In genomic region chr19:5719961-5720790, GRCh38 we compare ENCODE assay signal across 1 cellular context.
TF ChIP-seq lines count a peak whose summit lies in the region.

A gene with protein sequence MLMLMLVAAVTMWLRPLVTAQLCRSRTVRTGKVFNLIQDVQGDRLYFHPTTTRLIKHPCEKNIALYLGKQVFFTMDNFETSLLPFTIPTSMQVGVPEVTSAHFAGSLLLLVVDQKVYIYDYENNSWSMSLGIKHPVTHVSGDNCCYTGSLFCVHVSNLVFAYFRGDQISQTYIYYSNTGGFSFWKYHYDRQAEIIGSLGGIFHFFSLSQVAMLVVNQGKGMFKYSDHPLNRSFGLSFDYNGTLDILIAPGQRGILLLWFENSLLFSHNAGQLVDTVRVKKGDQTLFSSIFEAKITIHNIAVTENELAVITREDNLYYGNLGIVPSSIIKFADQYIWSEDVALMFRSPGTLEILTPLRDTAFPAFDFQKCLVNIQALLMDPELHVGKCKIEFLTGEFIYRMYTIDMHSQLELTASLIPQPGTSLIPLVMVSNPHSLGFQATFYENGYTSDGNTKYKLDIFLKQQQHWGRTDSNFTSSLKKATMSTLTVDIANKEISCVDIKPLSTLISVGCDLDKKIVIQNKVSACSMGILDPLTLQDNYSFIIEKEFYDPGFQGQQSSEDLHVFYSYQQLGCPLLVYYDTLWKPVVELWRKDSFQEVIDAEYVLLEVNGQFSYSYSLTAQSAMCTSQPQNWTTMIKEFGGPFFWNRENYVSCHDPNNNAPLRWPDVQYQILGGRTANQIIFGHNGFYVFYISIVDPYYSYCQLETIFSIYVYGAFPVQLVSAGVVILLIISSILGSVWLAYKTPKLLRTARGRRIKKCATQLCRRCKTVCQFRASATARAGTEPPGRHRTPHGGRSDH (plus strand): TSS chr19:5720637. CDS start chr19:5720738, 101 bp downstream.
A gene with protein sequence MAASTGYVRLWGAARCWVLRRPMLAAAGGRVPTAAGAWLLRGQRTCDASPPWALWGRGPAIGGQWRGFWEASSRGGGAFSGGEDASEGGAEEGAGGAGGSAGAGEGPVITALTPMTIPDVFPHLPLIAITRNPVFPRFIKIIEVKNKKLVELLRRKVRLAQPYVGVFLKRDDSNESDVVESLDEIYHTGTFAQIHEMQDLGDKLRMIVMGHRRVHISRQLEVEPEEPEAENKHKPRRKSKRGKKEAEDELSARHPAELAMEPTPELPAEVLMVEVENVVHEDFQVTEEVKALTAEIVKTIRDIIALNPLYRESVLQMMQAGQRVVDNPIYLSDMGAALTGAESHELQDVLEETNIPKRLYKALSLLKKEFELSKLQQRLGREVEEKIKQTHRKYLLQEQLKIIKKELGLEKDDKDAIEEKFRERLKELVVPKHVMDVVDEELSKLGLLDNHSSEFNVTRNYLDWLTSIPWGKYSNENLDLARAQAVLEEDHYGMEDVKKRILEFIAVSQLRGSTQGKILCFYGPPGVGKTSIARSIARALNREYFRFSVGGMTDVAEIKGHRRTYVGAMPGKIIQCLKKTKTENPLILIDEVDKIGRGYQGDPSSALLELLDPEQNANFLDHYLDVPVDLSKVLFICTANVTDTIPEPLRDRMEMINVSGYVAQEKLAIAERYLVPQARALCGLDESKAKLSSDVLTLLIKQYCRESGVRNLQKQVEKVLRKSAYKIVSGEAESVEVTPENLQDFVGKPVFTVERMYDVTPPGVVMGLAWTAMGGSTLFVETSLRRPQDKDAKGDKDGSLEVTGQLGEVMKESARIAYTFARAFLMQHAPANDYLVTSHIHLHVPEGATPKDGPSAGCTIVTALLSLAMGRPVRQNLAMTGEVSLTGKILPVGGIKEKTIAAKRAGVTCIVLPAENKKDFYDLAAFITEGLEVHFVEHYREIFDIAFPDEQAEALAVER (minus strand): TSS chr19:5720146. CDS start chr19:5720132, 14 bp downstream.

TF ChIP-seq in HEK293, 187 proteins besides CTCF, POLR2A, EP300 and RAD21 (continued from another document):
- peak; percentile 100 for TF ChIP-seq ZNF335 (tag by site-specific recombination; conservative IDR thresholded peaks at IDR 0.05)
- TF ChIP-seq ZNF561 (tag by site-specific recombination; IDR thresholded peaks at IDR 0.05; ENCODE audit: borderline replicate concordance), result peak; percentile 76; the same call in 1 of the 2 replicates
- peak; percentile 64 for TF ChIP-seq PATZ1 (tag by site-specific recombination; IDR thresholded peaks at IDR 0.05)
- TF ChIP-seq ZNF132 (tag by site-specific recombination; IDR thresholded peaks at IDR 0.05; ENCODE audit: borderline replicate concordance), result no peak
- TF ChIP-seq, protein P1, sequence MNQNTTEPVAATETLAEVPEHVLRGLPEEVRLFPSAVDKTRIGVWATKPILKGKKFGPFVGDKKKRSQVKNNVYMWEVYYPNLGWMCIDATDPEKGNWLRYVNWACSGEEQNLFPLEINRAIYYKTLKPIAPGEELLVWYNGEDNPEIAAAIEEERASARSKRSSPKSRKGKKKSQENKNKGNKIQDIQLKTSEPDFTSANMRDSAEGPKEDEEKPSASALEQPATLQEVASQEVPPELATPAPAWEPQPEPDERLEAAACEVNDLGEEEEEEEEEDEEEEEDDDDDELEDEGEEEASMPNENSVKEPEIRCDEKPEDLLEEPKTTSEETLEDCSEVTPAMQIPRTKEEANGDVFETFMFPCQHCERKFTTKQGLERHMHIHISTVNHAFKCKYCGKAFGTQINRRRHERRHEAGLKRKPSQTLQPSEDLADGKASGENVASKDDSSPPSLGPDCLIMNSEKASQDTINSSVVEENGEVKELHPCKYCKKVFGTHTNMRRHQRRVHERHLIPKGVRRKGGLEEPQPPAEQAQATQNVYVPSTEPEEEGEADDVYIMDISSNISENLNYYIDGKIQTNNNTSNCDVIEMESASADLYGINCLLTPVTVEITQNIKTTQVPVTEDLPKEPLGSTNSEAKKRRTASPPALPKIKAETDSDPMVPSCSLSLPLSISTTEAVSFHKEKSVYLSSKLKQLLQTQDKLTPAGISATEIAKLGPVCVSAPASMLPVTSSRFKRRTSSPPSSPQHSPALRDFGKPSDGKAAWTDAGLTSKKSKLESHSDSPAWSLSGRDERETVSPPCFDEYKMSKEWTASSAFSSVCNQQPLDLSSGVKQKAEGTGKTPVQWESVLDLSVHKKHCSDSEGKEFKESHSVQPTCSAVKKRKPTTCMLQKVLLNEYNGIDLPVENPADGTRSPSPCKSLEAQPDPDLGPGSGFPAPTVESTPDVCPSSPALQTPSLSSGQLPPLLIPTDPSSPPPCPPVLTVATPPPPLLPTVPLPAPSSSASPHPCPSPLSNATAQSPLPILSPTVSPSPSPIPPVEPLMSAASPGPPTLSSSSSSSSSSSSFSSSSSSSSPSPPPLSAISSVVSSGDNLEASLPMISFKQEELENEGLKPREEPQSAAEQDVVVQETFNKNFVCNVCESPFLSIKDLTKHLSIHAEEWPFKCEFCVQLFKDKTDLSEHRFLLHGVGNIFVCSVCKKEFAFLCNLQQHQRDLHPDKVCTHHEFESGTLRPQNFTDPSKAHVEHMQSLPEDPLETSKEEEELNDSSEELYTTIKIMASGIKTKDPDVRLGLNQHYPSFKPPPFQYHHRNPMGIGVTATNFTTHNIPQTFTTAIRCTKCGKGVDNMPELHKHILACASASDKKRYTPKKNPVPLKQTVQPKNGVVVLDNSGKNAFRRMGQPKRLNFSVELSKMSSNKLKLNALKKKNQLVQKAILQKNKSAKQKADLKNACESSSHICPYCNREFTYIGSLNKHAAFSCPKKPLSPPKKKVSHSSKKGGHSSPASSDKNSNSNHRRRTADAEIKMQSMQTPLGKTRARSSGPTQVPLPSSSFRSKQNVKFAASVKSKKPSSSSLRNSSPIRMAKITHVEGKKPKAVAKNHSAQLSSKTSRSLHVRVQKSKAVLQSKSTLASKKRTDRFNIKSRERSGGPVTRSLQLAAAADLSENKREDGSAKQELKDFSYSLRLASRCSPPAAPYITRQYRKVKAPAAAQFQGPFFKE (tag by site-specific recombination; IDR thresholded peaks at IDR 0.05; ENCODE audit: borderline replicate concordance), result no peak
- TF ChIP-seq WT1 (tag by site-specific recombination; IDR thresholded peaks at IDR 0.05), result no peak
- TF ChIP-seq, protein P2, sequence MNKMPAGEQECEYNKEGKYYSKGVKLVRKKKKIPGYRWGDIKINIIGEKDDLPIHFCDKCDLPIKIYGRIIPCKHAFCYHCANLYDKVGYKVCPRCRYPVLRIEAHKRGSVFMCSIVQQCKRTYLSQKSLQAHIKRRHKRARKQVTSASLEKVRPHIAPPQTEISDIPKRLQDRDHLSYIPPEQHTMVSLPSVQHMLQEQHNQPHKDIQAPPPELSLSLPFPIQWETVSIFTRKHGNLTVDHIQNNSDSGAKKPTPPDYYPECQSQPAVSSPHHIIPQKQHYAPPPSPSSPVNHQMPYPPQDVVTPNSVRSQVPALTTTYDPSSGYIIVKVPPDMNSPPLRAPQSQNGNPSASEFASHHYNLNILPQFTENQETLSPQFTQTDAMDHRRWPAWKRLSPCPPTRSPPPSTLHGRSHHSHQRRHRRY (tag by site-specific recombination; IDR thresholded peaks at IDR 0.05), result no peak
- no peak for TF ChIP-seq ZNF473 (tag by site-specific recombination; IDR thresholded peaks at IDR 0.05)
- TF ChIP-seq ZNF274 (IDR thresholded peaks at IDR 0.05; ENCODE audit: low read length), result no peak
- TF ChIP-seq ZNF274 (tag by site-specific recombination; IDR thresholded peaks at IDR 0.05; ENCODE audit: borderline replicate concordance), result no peak
- TF ChIP-seq YY1 (tag by site-specific recombination; IDR thresholded peaks at IDR 0.05), result peak; percentile 97
- TF ChIP-seq ZNF785 (tag by site-specific recombination; IDR thresholded peaks at IDR 0.05), result peak; percentile 100
- no peak; the same call in 1 of the 2 replicates for TF ChIP-seq TRIM28 (IDR thresholded peaks at IDR 0.05; ENCODE audit: borderline replicate concordance, low read length)
- no peak for TF ChIP-seq ZNF626 (tag by site-specific recombination; IDR thresholded peaks at IDR 0.05)
- TF ChIP-seq ZNF366 (tag by site-specific recombination; conservative IDR thresholded peaks at IDR 0.05), result no peak
- no peak for TF ChIP-seq MZF1 (tag by site-specific recombination; IDR thresholded peaks at IDR 0.05; ENCODE audit: borderline replicate concordance)
- peak; percentile 76 for TF ChIP-seq ZBTB17 (tag by site-specific recombination; IDR thresholded peaks at IDR 0.05)
